In the genomic region with DNA sequence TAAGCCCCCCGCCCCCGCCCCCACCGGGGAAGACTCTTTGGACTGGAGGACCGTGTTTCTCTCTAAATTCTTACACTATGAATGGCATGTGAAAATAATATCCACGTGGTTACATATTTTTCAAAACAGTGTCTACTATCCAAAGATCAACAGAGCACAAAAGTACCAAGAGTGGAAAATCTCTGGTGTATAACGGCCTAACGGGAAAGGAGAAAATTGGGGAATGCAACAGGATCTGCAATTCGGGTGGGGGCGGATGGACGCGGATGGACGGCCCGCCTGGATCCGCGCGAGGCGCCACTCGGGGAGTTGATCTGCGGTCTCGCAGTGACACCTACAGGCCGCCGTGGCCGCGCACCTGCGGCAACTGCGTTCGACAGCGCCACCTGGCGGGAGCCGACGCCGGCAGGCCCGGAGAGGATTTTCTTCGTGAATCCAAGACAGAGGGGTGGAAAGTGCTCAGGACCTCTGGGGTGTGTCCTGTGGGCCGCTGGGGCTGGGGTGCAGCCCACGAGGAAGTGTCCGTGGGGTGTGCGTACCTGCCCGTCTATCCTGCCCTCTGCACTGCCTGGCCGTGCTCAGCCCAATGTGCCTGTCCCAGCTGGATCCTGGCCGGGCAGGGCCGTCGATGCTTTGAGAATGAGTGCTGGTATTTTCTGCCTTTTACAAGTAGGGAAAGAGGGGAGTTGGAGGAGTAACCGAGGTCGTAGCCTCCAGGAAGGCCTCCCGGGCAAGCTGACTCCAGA, we compare ENCODE assay signal across 8 cellular contexts. TPM values are rescaled to one million over a fixed set of nuclear protein-coding genes. Genes with fewer than 3 reads are reported as not detected.
DNase-seq lines count a peak whose midpoint lies in the region; ATAC-seq and TF ChIP-seq lines count a peak whose summit lies in the region.

No MANE protein-coding gene starts in this region.

- peaks cover 10% of the 10 kb centered on the region for H3K27me3 Mint-ChIP-seq in activated CD4-positive, alpha-beta T cell treated with anti-CD3 and anti-CD28 coated beads for 36 hours

- intact Hi-C loops in activated CD4-positive, alpha-beta T cell treated with anti-CD3 and anti-CD28 coated beads for 36 hours (cut with DNase I, micrococcal nuclease), result loop anchor here (1.0 to 10.0 kb wide), 6 partner anchors 18 to 698 kb away; no protein-coding TSS in a partner anchor
- intact Hi-C loops in left lung (cut with DNase I), result loop anchor here (5.0 to 10.0 kb wide), 3 partner anchors 613 to 695 kb away; no protein-coding TSS in a partner anchor

- H3K27me3 ChIP-seq in left lung, result peaks cover 0 to 18% of the 10 kb centered on the region in 2 donors

- peak overlapping the region; percentile 6 for H3K27ac Mint-ChIP-seq in activated CD4-positive, alpha-beta T cell treated with anti-CD3 and anti-CD28 coated beads for 36 hours

- peak; percentile 55 for ATAC-seq in HG02870 (IDR thresholded peaks at IDR 0.05; ENCODE audit: unreplicated experiment)
- peak; percentile 85 for ATAC-seq in activated CD4-positive, alpha-beta T cell treated with anti-CD3 and anti-CD28 coated beads for 36 hours
- ATAC-seq in left lung, result peak; percentile 97
- ATAC-seq in GM19397 (IDR thresholded peaks at IDR 0.05; ENCODE audit: unreplicated experiment), result no peak

- H3K36me3 ChIP-seq in left lung, result no peaks in the 10 kb centered on the region

- no peaks in the 10 kb centered on the region for H3K9me3 Mint-ChIP-seq in activated CD4-positive, alpha-beta T cell treated with anti-CD3 and anti-CD28 coated beads for 36 hours (ENCODE audit: low read depth)

- H3K4me3 Mint-ChIP-seq in activated CD4-positive, alpha-beta T cell treated with anti-CD3 and anti-CD28 coated beads for 36 hours, result no peak overlapping the region

- CTCF ChIA-PET in activated CD4-positive, alpha-beta T cell treated with anti-CD3 and anti-CD28 coated beads for 36 hours (lab: Charles Lee), result interaction anchor here (0.5 to 3.3 kb wide), 25 partner anchors 11 to 700 kb away, joined by 3 to 13 read pairs (median 3); no protein-coding TSS in a partner anchor

- no peaks in the 10 kb centered on the region for H3K36me3 Mint-ChIP-seq in activated CD4-positive, alpha-beta T cell treated with anti-CD3 and anti-CD28 coated beads for 36 hours (ENCODE audit: low read depth)

- H3K9me3 ChIP-seq in left lung, result no peaks in the 10 kb centered on the region

- H3K4me1 ChIP-seq in left lung, result no peaks in the 10 kb centered on the region

- no peak overlapping the region for H3K27ac ChIP-seq in left lung

- H3K4me3 ChIP-seq in GM12864 (ENCODE audit: low read depth, low read length), result no peak overlapping the region
- no peak overlapping the region for H3K4me3 ChIP-seq in left lung

- DNase-seq in GM12864 (ENCODE audit: low read depth), result peak; percentile 38
- DNase-seq in NCI-H2227 (lab: John Stamatoyannopoulos, UW; ENCODE audit: unreplicated experiment), result peak; percentile 89
- DNase-seq in activated CD4-positive, alpha-beta T cell treated with anti-CD3 and anti-CD28 coated beads for 36 hours, result peak; percentile 94
- peak; percentile 53 for DNase-seq in cerebellar cortex (ENCODE audit: low spot score)
- peak; percentile 83 to 98 for DNase-seq in left lung
- peak; percentile 78 to 91 for DNase-seq in stimulated activated CD4-positive, alpha-beta T cell treated with anti-CD3 and anti-CD28 coated beads, Interleukin-4, amount 100 ng/mL, for 4 hours

- peak; percentile 100 for TF ChIP-seq CTCF in GM12864 (IDR thresholded peaks at IDR 0.05; ENCODE audit: low read depth, low read length, missing control alignments)
- TF ChIP-seq CTCF in left lung (IDR thresholded peaks at IDR 0.05), result peak; percentile 99 to 100

- H3K4me1 Mint-ChIP-seq in activated CD4-positive, alpha-beta T cell treated with anti-CD3 and anti-CD28 coated beads for 36 hours, result no peaks in the 10 kb centered on the region

- POLR2A ChIA-PET in activated CD4-positive, alpha-beta T cell treated with anti-CD3 and anti-CD28 coated beads for 36 hours (lab: Charles Lee), result no interaction called here

RNA-seq across cellular contexts. Expression of a gene that starts 18.6 kb away (rescaled TPM):
- total RNA-seq in activated CD4-positive, alpha-beta T cell treated with anti-CD3 and anti-CD28 coated beads for 36 hours, result not detected
- total RNA-seq in left lung, result not detected

Comparison
In these comparisons a context has a peak if more than half of its experiments do, and no peak if none do; other contexts are left out.
1. DNase-seq: peak in every context shown above with its lines; median percentile 94 in activated CD4-positive, alpha-beta T cell treated with anti-CD3 and anti-CD28 coated beads for 36 hours; 90 in left lung; 89 in NCI-H2227; 84 in stimulated activated CD4-positive, alpha-beta T cell treated with anti-CD3 and anti-CD28 coated beads, Interleukin-4, amount 100 ng/mL, for 4 hours; 53 in cerebellar cortex; 38 in GM12864.